In the genomic region with DNA sequence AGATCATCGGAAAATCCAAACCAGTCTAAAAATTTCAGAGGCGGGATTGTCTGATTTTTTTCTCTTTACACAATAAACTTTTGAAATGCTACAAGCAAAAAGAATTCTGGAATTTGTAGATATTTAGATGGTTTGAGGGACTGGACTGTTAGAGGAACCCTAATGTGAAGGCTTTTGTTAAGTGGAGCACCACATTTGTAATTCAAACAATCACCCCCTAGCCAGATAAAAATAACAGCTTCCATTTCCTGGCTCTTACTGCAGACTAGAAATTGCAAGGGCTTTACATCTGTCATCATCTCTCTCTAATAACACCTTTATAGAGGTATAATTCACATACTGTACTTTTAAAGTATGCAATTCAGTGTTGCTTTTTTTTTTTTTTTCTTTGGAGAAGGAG, we compare ENCODE assay signal across 17 cellular contexts. TPM values are rescaled to one million over a fixed set of nuclear protein-coding genes. Genes with fewer than 3 reads are reported as not detected.
DNase-seq lines count a peak whose midpoint lies in the region; ATAC-seq and TF ChIP-seq lines count a peak whose summit lies in the region.
"Had no signal": no experiment of that assay in that cellular context is flagged by ENCODE, and none has a peak within 500 bp of the region (broad histone marks: within the 10 kb centered on the region; RNA-seq: fewer than 3 reads in every experiment).

No MANE protein-coding gene starts in this region.

- CTCF ChIA-PET in CD4-positive, alpha-beta T cell (lab: Charles Lee): no interaction called here

- no peaks in the 10 kb centered on the region for H3K27me3 ChIP-seq in CD4-positive, alpha-beta T cell (ENCODE audit: control insufficient read depth, insufficient read depth, low read length)
- H3K27me3 ChIP-seq in Karpas-422 (ENCODE audit: low read length): no peaks in the 10 kb centered on the region
- H3K27me3 ChIP-seq: BLaER1 treated with 17β-estradiol and CSF1 and Interleukin-3, amounts not matched to agents 10 nM and 100 nM had no signal

- no peaks in the 10 kb centered on the region for H3K36me3 ChIP-seq in Karpas-422 (ENCODE audit: insufficient read depth, low read length)

- peaks cover 29% of the 10 kb centered on the region for H3K4me1 ChIP-seq in Karpas-422 (ENCODE audit: low read length)

- ATAC-seq in CD4-positive, alpha-beta T cell (ENCODE audit: poor library complexity): no peak
- ATAC-seq in HG03521 (IDR thresholded peaks at IDR 0.05; ENCODE audit: unreplicated experiment): no peak
- ATAC-seq in HG02852 (IDR thresholded peaks at IDR 0.05; ENCODE audit: unreplicated experiment): no peak
- no peak for ATAC-seq in GM18517 (IDR thresholded peaks at IDR 0.05; ENCODE audit: unreplicated experiment)
- ATAC-seq: HepG2 had no signal

- H3K4me2 ChIP-seq in Karpas-422 (ENCODE audit: low read depth, low read length, poor library complexity, severe bottlenecking): peak overlapping the region; percentile 59
- H3K4me2 ChIP-seq: PC-9 had no signal

- H4K20me1 ChIP-seq in Karpas-422 (ENCODE audit: insufficient read depth, low read depth, low read length): no peaks in the 10 kb centered on the region

- peaks cover 15% of the 10 kb centered on the region for H3K36me3 Mint-ChIP-seq in CD4-positive, alpha-beta T cell (ENCODE audit: low read depth)
- H3K36me3 Mint-ChIP-seq in brain (peaks cover 7% of the 10 kb centered on the region), mesothelial cell of epicardium (no peaks in the 10 kb centered on the region)

- peaks cover 21% of the 10 kb centered on the region for H3K4me1 Mint-ChIP-seq in CD4-positive, alpha-beta T cell (ENCODE audit: low read depth)
- H3K4me1 Mint-ChIP-seq in brain (peaks cover 22% of the 10 kb centered on the region), mesothelial cell of epicardium (peaks cover 21% of the 10 kb centered on the region)

- no peak overlapping the region; the same call in 1 of the 2 replicates for H2AFZ ChIP-seq in Karpas-422 (ENCODE audit: low read length)
- H2AFZ ChIP-seq: PC-9 had no signal

- no peaks in the 10 kb centered on the region for H3K9me3 Mint-ChIP-seq in CD4-positive, alpha-beta T cell
- H3K9me3 Mint-ChIP-seq in brain: peaks cover 0 to 4% (median 0%) of the 10 kb centered on the region in 5 experiments
- H3K9me3 Mint-ChIP-seq in mesothelial cell of epicardium: no peaks in the 10 kb centered on the region

- POLR2A ChIA-PET in CD4-positive, alpha-beta T cell (lab: Charles Lee): no interaction called here

- DNase-seq in CD4-positive, alpha-beta T cell: no peak
- DNase-seq in Karpas-422 (peak; percentile 59), mesothelial cell of epicardium (ENCODE audit: low spot score in 2 of 2, unreplicated experiment in 2 of 2) (no peak), NCI-H1694 (lab: John Stamatoyannopoulos, UW) (no peak)
- DNase-seq: 8988T; Kasumi-1; NCI-H1105 treated with DMSO at 0.1 percent for 48 hours; NCI-H2029 treated with DMSO at 0.1 percent for 48 hours; NCI-H526; NK-92 treated with Interleukin-12 subunit alpha and Interleukin-12 subunit beta, amount 100 ng/mL, for 24 hours; PC-9 had no signal

- intact Hi-C loops in CD4-positive, alpha-beta T cell (cut with DNase I, micrococcal nuclease): no loop called here

- no peak for TF ChIP-seq CTCF in CD4-positive, alpha-beta T cell (IDR thresholded peaks at IDR 0.05)
- TF ChIP-seq CTCF in brain (conservative IDR thresholded peaks at IDR 0.05): no peak
- no peak for TF ChIP-seq CTCF in mesothelial cell of epicardium (IDR thresholded peaks at IDR 0.05; ENCODE audit: unreplicated experiment)

- no peak overlapping the region for H3K27ac ChIP-seq in CD4-positive, alpha-beta T cell (ENCODE audit: low read depth, low read length)
- no peak overlapping the region for H3K27ac ChIP-seq in Karpas-422 (ENCODE audit: low read length)
- H3K27ac ChIP-seq: BLaER1 treated with 17β-estradiol and CSF1 and Interleukin-3, amounts not matched to agents 10 nM and 100 nM; PC-9 had no signal

- H3K9me2 ChIP-seq in Karpas-422 (replicated peaks; ENCODE audit: insufficient read depth, low read length): no peaks in the 10 kb centered on the region

- no peaks in the 10 kb centered on the region for H3K27me3 Mint-ChIP-seq in CD4-positive, alpha-beta T cell
- H3K27me3 Mint-ChIP-seq in brain (peaks cover 16% of the 10 kb centered on the region), mesothelial cell of epicardium (ENCODE audit: low read depth) (no peaks in the 10 kb centered on the region)

- peaks cover 12% of the 10 kb centered on the region for H3K79me2 ChIP-seq in Karpas-422 (ENCODE audit: low read length)

- H3K9ac ChIP-seq in Karpas-422 (ENCODE audit: low read length): no peak overlapping the region
- H3K9ac ChIP-seq: BLaER1 treated with 17β-estradiol and CSF1 and Interleukin-3, amounts not matched to agents 10 nM and 100 nM had no signal

- H3K9me3 ChIP-seq in CD4-positive, alpha-beta T cell (ENCODE audit: control insufficient read depth, low read length): no peaks in the 10 kb centered on the region
- H3K9me3 ChIP-seq in Karpas-422 (ENCODE audit: low read length): no peaks in the 10 kb centered on the region
- H3K9me3 ChIP-seq: BLaER1 treated with 17β-estradiol and CSF1 and Interleukin-3, amounts not matched to agents 10 nM and 100 nM had no signal

- H3K4me3 ChIP-seq in Karpas-422 (ENCODE audit: low read length): peak overlapping the region; percentile 27
- H3K4me3 ChIP-seq: BLaER1 treated with 17β-estradiol and CSF1 and Interleukin-3, amounts not matched to agents 10 nM and 100 nM; PC-9 had no signal

- peak overlapping the region; percentile 6 for H3K4me3 Mint-ChIP-seq in CD4-positive, alpha-beta T cell
- H3K4me3 Mint-ChIP-seq in brain: peak overlapping the region in 1 of 5 experiments; percentile 75
- H3K4me3 Mint-ChIP-seq in mesothelial cell of epicardium: no peak overlapping the region

- H3K27ac Mint-ChIP-seq in CD4-positive, alpha-beta T cell: no peak overlapping the region
- H3K27ac Mint-ChIP-seq in brain (peak overlapping the region in 4 of 5 experiments; percentile 51 to 84 (median 70)), mesothelial cell of epicardium (peak overlapping the region; percentile 45)

RNA-seq across cellular contexts. Expression of a gene that starts 3.8 kb away (rescaled TPM):
- total RNA-seq in CD4-positive, alpha-beta T cell: 100 to 1,000 TPM; 144 to 148 TPM
- 113 and 165 TPM in 2 replicates for total RNA-seq in Karpas-422 (2014; rRNA removed; shearing (Covaris generic); ENCODE audit: low replicate concordance)
- polyA plus RNA-seq in brain (ENCODE audit: insufficient read depth, low read depth, low replicate concordance): 130 TPM
- 107 to 115 TPM (median 107 TPM) in 3 replicates for total RNA-seq in mesothelial cell of epicardium

RNA-seq across cellular contexts. Expression of a gene that starts 27.3 kb away (rescaled TPM):
- total RNA-seq in CD4-positive, alpha-beta T cell: 1 to 10 TPM; 8.1 to 9.8 TPM
- total RNA-seq in Karpas-422 (2014; rRNA removed; shearing (Covaris generic); ENCODE audit: low replicate concordance): 21.1 and 29.7 TPM in 2 replicates
- 21.5 TPM for polyA plus RNA-seq in brain (ENCODE audit: insufficient read depth, low read depth, low replicate concordance)
- 14.3 to 15.6 TPM (median 15.3 TPM) in 3 replicates for total RNA-seq in mesothelial cell of epicardium
